ENCODE assay signal across 8 cellular contexts in the genomic region with DNA sequence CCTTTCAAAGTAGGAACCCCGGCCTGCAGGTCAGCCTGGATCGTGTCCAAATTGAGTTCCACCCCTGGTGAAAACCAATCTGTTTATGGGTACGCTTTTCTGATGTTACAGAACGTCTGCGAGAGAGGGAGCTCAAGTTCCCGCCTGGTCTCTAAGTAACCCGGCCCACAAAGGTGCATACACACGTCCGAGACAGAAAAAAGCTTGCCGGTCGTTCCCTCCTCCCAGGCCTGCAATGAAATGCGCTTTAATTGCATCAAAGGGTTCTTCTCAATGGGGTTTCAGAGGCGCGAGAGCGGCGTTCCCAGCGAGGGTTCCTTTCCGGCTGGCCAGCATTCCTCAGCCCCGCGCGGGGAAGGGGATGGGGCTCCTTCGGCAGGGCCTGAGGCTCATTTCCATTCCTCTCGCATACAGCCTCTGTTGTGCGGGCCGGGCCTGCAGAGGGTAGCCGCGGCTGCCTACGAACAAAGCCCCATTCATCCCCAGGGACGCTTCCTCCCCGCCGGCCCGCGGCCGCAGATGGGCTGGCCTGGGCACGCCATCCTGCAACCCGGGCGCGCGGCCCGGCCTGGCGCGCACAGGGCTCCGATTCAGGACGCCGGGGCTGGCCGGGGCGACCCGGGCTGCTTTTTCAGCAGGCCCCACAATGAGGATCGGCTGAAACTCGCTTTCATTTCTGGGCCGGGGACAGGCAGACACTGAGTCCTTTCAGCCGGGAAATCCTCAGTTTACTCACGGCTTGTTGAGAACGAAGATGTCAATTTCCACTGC.
DNase-seq lines count a peak whose midpoint lies in the region; ATAC-seq, FAIRE-seq and TF ChIP-seq lines count a peak whose summit lies in the region.

No MANE protein-coding gene starts in this region.

- no peaks in the 10 kb centered on the region for H3K9me3 Mint-ChIP-seq in activated CD4-positive, alpha-beta memory T cell treated with anti-CD3 and anti-CD28 coated beads, Interleukin-2, amount 10 ng/mL, durations not matched to agents 7 days and 5 days

- FAIRE-seq in A549 (lab: Jason Lieb, UNC) = no peak
- no peak for FAIRE-seq in urothelium cell line (lab: Jason Lieb, UNC)

- 4% methylated on average over 15 of the region's 54 CpGs for WGBS in A549 (ENCODE audit: missing lambda C conversion rate)

- H3K4me3 ChIP-seq in A549 = peak overlapping the region; percentile 52
- peak overlapping the region; percentile 47 for H3K4me3 ChIP-seq in NB4 (ENCODE audit: low read depth, low read length)
- H3K4me3 ChIP-seq in fibroblast of mammary gland (ENCODE audit: control insufficient read depth, low read depth, low read length) = peak overlapping the region; percentile 46
- peak overlapping the region; percentile 47 for H3K4me3 ChIP-seq in mucosa of stomach (ENCODE audit: low read length)

- CTCF ChIA-PET in A549 (lab: Yijun Ruan, JAX) = interaction anchor here (1.1 to 1.4 kb wide), 4 partner anchors 26 to 280 kb away, joined by 3 to 5 read pairs (median 3); no protein-coding TSS in a partner anchor
- CTCF ChIA-PET in activated CD4-positive, alpha-beta memory T cell treated with anti-CD3 and anti-CD28 coated beads, Interleukin-2, amount 10 ng/mL, durations not matched to agents 7 days and 5 days (lab: Charles Lee) = interaction anchor here (0.8 to 1.1 kb wide), 3 partner anchors 10 to 71 kb away, joined by 3 to 4 read pairs (median 3); no protein-coding TSS in a partner anchor

- POLR2A ChIA-PET in A549 (lab: Yijun Ruan, JAX) = interaction anchor here (0.7 to 1.9 kb wide), 4 partner anchors 14 to 280 kb away, joined by 3 to 52 read pairs (median 3); a partner anchor contains a TSS
- POLR2A ChIA-PET in activated CD4-positive, alpha-beta memory T cell treated with anti-CD3 and anti-CD28 coated beads, Interleukin-2, amount 10 ng/mL, durations not matched to agents 7 days and 5 days (lab: Charles Lee) = interaction anchor here (0.8 to 0.9 kb wide), 2 partner anchors 11 to 22 kb away, joined by 3 read pairs; no protein-coding TSS in a partner anchor

- no peaks in the 10 kb centered on the region for H3K36me3 ChIP-seq in mucosa of stomach (ENCODE audit: control insufficient read depth, insufficient read depth, low read length)

- H3K4me2 ChIP-seq in A549 = peak overlapping the region; percentile 84

- peak; percentile 39 to 81 for DNase-seq in A549 (ENCODE audit: low read depth in 1 of 2, low spot score in 1 of 2)
- DNase-seq in NB4 (ENCODE audit: low read depth) = peak; percentile 80
- peak; percentile 28 for DNase-seq in activated CD4-positive, alpha-beta memory T cell treated with anti-CD3 and anti-CD28 coated beads, Interleukin-2, amount 10 ng/mL, durations not matched to agents 7 days and 5 days
- DNase-seq in fibroblast of mammary gland (ENCODE audit: low read depth) = peak; percentile 79
- peak; percentile 77 for DNase-seq in urothelium cell line (ENCODE audit: low spot score)

- H3K9me3 ChIP-seq in A549 = no peaks in the 10 kb centered on the region
- H3K9me3 ChIP-seq in mucosa of stomach (ENCODE audit: control insufficient read depth, low read length) = no peaks in the 10 kb centered on the region

- H3K4me1 ChIP-seq in A549 = peaks cover 25% of the 10 kb centered on the region
- H3K4me1 ChIP-seq in mucosa of stomach (ENCODE audit: control insufficient read depth, insufficient read depth, low read length) = peaks cover 60% of the 10 kb centered on the region

- no peak for TF ChIP-seq EP300 in A549 (IDR thresholded peaks at IDR 0.05)

- no peaks in the 10 kb centered on the region for H3K36me3 Mint-ChIP-seq in activated CD4-positive, alpha-beta memory T cell treated with anti-CD3 and anti-CD28 coated beads, Interleukin-2, amount 10 ng/mL, durations not matched to agents 7 days and 5 days (ENCODE audit: low read depth)

- TF ChIP-seq POLR2A in A549 (IDR thresholded peaks at IDR 0.05; ENCODE audit: low read length) (peak; percentile 21; the same call in 1 of the 2 replicates), NB4 (IDR thresholded peaks at IDR 0.05; ENCODE audit: extremely low read depth, insufficient read length) (no peak)

- peak overlapping the region; percentile 84 to 88 for H3K27ac ChIP-seq in A549

- TF ChIP-seq RAD21 in A549 (conservative IDR thresholded peaks at IDR 0.05 in 1 of 2, IDR thresholded peaks at IDR 0.05 in 1 of 2) = peak; percentile 30 to 37

- no peak overlapping the region for H3K27ac Mint-ChIP-seq in activated CD4-positive, alpha-beta memory T cell treated with anti-CD3 and anti-CD28 coated beads, Interleukin-2, amount 10 ng/mL, durations not matched to agents 7 days and 5 days

- peaks cover 80% of the 10 kb centered on the region for H3K27me3 Mint-ChIP-seq in activated CD4-positive, alpha-beta memory T cell treated with anti-CD3 and anti-CD28 coated beads, Interleukin-2, amount 10 ng/mL, durations not matched to agents 7 days and 5 days

- ATAC-seq in A549 (peak; percentile 90 to 91), HG02588 (IDR thresholded peaks at IDR 0.05; ENCODE audit: unreplicated experiment) (peak; percentile 56)

- peak overlapping the region; percentile 50 for H3K4me3 Mint-ChIP-seq in activated CD4-positive, alpha-beta memory T cell treated with anti-CD3 and anti-CD28 coated beads, Interleukin-2, amount 10 ng/mL, durations not matched to agents 7 days and 5 days

- H3K9ac ChIP-seq in mucosa of stomach (ENCODE audit: low read length) = peak overlapping the region; percentile 84

- no peaks in the 10 kb centered on the region for H3K27me3 ChIP-seq in mucosa of stomach (ENCODE audit: control insufficient read depth, insufficient read depth, low read length)

- TF ChIP-seq CTCF in A549 (IDR thresholded peaks at IDR 0.05) = peak; percentile 17; the same call in 1 of the 3 replicates
- peak; percentile 42; the same call in 2 of the 3 replicates for TF ChIP-seq CTCF in GM12872 (IDR thresholded peaks at IDR 0.05; ENCODE audit: insufficient read depth, low read depth, low read length)
- TF ChIP-seq CTCF in NB4 (IDR thresholded peaks at IDR 0.05; ENCODE audit: low read depth, low read length) = peak; percentile 20
- TF ChIP-seq CTCF in fibroblast of mammary gland (conservative IDR thresholded peaks at IDR 0.05; ENCODE audit: control insufficient read depth, insufficient read depth, low read depth, low read length) = peak; percentile 26

- H3K4me1 Mint-ChIP-seq in activated CD4-positive, alpha-beta memory T cell treated with anti-CD3 and anti-CD28 coated beads, Interleukin-2, amount 10 ng/mL, durations not matched to agents 7 days and 5 days = peaks cover 34% of the 10 kb centered on the region

TF ChIP-seq in A549, 52 proteins besides CTCF, POLR2A, EP300 and RAD21:
- peak; percentile 47; the same call in 1 of the 2 replicates for TF ChIP-seq PHF8 (IDR thresholded peaks at IDR 0.05; ENCODE audit: borderline replicate concordance, low read depth)
- no peak for TF ChIP-seq FOXS1 (CRISPR knock-in tag; IDR thresholded peaks at IDR 0.05)
- TF ChIP-seq, protein P1, sequence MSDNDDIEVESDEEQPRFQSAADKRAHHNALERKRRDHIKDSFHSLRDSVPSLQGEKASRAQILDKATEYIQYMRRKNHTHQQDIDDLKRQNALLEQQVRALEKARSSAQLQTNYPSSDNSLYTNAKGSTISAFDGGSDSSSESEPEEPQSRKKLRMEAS (IDR thresholded peaks at IDR 0.05) = peak; percentile 58; the same call in 1 of the 2 replicates
- TF ChIP-seq, protein P2, sequence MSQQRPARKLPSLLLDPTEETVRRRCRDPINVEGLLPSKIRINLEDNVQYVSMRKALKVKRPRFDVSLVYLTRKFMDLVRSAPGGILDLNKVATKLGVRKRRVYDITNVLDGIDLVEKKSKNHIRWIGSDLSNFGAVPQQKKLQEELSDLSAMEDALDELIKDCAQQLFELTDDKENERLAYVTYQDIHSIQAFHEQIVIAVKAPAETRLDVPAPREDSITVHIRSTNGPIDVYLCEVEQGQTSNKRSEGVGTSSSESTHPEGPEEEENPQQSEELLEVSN (IDR thresholded peaks at IDR 0.05; ENCODE audit: borderline replicate concordance, low read depth) = peak; percentile 37; the same call in 1 of the 2 replicates

Comparison
In these comparisons a context has a peak if more than half of its experiments do, and no peak if none do; other contexts are left out.
1. Peak in every context shown above with its lines: DNase-seq, ATAC-seq, H3K4me3 ChIP-seq and H3K27ac ChIP-seq.
2. DNase-seq: peak in every context shown above with its lines; median percentile 80 in NB4; 79 in fibroblast of mammary gland; 77 in urothelium cell line; 60 in A549; 28 in activated CD4-positive, alpha-beta memory T cell treated with anti-CD3 and anti-CD28 coated beads, Interleukin-2, amount 10 ng/mL, durations not matched to agents 7 days and 5 days.